ENCODE assay signal across 1 cellular context in the genomic region with DNA sequence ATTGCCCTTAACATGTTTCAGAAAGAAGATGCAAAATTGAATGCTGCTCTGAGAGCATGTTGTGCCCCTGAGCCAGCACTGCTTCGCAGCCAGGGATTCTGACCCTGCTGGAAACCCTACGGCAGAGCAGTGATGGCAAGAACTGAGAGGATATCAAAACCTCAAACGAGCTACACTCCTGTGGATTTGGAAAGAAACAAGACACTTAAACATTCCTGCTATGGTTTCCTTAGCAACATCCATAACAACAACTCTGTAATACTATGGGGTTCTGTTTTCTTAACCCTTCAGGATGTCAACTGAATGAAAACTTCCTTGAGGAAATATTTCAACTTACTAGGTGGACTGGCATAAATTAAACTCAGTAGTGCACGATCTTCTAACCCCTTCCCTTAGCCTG.
TF ChIP-seq lines count a peak whose summit lies in the region.

No MANE protein-coding gene starts in this region.

TF ChIP-seq in HepG2, 621 proteins besides CTCF, POLR2A, EP300 and RAD21 (continued from another document):
- TF ChIP-seq, protein P1, sequence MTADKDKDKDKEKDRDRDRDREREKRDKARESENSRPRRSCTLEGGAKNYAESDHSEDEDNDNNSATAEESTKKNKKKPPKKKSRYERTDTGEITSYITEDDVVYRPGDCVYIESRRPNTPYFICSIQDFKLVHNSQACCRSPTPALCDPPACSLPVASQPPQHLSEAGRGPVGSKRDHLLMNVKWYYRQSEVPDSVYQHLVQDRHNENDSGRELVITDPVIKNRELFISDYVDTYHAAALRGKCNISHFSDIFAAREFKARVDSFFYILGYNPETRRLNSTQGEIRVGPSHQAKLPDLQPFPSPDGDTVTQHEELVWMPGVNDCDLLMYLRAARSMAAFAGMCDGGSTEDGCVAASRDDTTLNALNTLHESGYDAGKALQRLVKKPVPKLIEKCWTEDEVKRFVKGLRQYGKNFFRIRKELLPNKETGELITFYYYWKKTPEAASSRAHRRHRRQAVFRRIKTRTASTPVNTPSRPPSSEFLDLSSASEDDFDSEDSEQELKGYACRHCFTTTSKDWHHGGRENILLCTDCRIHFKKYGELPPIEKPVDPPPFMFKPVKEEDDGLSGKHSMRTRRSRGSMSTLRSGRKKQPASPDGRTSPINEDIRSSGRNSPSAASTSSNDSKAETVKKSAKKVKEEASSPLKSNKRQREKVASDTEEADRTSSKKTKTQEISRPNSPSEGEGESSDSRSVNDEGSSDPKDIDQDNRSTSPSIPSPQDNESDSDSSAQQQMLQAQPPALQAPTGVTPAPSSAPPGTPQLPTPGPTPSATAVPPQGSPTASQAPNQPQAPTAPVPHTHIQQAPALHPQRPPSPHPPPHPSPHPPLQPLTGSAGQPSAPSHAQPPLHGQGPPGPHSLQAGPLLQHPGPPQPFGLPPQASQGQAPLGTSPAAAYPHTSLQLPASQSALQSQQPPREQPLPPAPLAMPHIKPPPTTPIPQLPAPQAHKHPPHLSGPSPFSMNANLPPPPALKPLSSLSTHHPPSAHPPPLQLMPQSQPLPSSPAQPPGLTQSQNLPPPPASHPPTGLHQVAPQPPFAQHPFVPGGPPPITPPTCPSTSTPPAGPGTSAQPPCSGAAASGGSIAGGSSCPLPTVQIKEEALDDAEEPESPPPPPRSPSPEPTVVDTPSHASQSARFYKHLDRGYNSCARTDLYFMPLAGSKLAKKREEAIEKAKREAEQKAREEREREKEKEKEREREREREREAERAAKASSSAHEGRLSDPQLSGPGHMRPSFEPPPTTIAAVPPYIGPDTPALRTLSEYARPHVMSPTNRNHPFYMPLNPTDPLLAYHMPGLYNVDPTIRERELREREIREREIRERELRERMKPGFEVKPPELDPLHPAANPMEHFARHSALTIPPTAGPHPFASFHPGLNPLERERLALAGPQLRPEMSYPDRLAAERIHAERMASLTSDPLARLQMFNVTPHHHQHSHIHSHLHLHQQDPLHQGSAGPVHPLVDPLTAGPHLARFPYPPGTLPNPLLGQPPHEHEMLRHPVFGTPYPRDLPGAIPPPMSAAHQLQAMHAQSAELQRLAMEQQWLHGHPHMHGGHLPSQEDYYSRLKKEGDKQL (CRISPR knock-in tag; IDR thresholded peaks at IDR 0.05; ENCODE audit: low read depth) = no peak
- TF ChIP-seq, protein P2, sequence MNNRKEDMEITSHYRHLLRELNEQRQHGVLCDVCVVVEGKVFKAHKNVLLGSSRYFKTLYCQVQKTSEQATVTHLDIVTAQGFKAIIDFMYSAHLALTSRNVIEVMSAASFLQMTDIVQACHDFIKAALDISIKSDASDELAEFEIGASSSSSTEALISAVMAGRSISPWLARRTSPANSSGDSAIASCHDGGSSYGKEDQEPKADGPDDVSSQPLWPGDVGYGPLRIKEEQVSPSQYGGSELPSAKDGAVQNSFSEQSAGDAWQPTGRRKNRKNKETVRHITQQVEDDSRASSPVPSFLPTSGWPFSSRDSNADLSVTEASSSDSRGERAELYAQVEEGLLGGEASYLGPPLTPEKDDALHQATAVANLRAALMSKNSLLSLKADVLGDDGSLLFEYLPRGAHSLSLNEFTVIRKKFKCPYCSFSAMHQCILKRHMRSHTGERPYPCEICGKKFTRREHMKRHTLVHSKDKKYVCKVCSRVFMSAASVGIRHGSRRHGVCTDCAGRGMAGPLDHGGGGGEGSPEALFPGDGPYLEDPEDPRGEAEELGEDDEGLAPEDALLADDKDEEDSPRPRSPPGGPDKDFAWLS (CRISPR knock-in tag; IDR thresholded peaks at IDR 0.05; ENCODE audit: borderline replicate concordance) = no peak
- TF ChIP-seq FOXK2 (IDR thresholded peaks at IDR 0.05) = no peak
